8 cellular contexts compared by ENCODE assay signal in the genomic region with DNA sequence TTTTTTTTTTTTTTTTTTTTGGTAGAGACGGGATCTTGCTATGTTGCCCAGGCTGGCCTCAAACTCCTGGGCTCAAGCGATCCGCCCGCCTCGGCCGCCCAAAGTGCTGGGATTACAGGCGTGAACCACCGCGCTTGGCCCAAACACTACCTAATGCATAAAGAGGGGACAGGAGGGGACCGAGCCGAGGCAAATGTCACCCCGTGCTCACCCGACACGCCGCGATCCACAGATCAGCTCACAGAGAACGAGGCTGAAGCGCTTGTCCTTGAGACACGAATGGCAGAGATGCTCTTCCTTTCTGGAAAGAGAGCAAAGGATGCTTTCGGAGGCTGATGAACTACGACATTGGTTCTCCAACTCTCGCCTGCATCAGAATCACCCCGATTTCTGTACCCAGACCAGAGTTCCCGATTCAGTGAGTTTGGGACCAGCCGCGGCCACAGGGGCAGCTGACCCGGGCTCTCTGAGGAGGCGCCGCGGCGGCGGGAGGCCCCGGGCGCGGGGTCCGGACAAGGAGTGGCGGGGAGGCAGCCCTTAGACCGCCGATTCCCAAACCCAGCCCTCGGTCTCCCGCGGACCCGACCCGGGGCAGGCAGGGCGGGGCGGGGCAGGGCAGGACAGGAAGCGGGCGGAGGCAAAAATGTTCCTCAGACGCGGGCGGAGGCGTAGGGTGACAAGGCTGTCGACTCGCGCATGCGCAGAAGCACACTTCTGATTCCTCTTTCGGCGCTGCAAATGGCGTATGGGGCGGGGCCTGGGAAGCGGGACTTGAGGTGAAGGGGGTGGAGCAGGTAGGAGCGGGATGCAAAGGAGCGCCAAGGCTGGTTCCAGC. TPM values are rescaled to one million over a fixed set of nuclear protein-coding genes. Genes with fewer than 3 reads are reported as not detected.
DNase-seq lines count a peak whose midpoint lies in the region; ATAC-seq and TF ChIP-seq lines count a peak whose summit lies in the region.

TSS of gene ZNF699 (minus strand) at position 700 of the 835 bp plus-strand sequence. CDS start 4,719 bp downstream, outside the sequence.

- ATAC-seq in GM19328 (IDR thresholded peaks at IDR 0.05; ENCODE audit: unreplicated experiment) = peak; percentile 90
- peak; percentile 61 for ATAC-seq in HG03469 (IDR thresholded peaks at IDR 0.05; ENCODE audit: unreplicated experiment)

- DNase-seq in NCI-H526 (lab: John Stamatoyannopoulos, UW) (peak; percentile 91 to 96), dermis blood vessel endothelial cell (peak; percentile 98)
- DNase-seq in activated CD4-positive, alpha-beta T cell treated with anti-CD3 and anti-CD28 coated beads, Interleukin-2, amount 50 U/mL, for 24 hours (ENCODE audit: low read depth in 1 of 2, low spot score in 1 of 2) = peak; percentile 97 to 99
- peak; percentile 99 for DNase-seq in stimulated activated CD4-positive, alpha-beta T cell treated with anti-CD3 and anti-CD28 coated beads, Interleukin-4, amount 100 ng/mL, for 1 hour

- 2% methylated on average over 63 of the region's 63 CpGs for WGBS in liver

- H3K4me2 ChIP-seq in BLaER1 = peak within 1 kb of the TSS; percentile 84

- H4K20me1 ChIP-seq in BLaER1 = no peaks in the 10 kb centered on the region

- H3K4me3 ChIP-seq in BLaER1 (peak within 1 kb of the TSS; percentile 97), liver (ENCODE audit: low read depth in 1 of 3, low read length in 3 of 3) (peak within 1 kb of the TSS; percentile 66 to 78 (median 76))

- no peak for TF ChIP-seq CTCF in liver (IDR thresholded peaks at IDR 0.05; ENCODE audit: low read depth, low read length, missing input control)

- no peaks in the 10 kb centered on the region for H3K27me3 ChIP-seq in BLaER1
- no peaks in the 10 kb centered on the region for H3K27me3 ChIP-seq in liver (ENCODE audit: control insufficient read depth in 4 of 4, insufficient read depth in 4 of 4, low read length in 3 of 4)

- H3K27ac ChIP-seq in BLaER1 (peak within 1 kb of the TSS; percentile 79), liver (ENCODE audit: low read depth in 1 of 2, low read length in 2 of 2) (peak within 1 kb of the TSS; percentile 75 to 77)

- no peak for TF ChIP-seq RAD21 in liver (IDR thresholded peaks at IDR 0.05)

- H3K36me3 ChIP-seq in BLaER1 (peaks cover 16% of the 10 kb centered on the region), liver (ENCODE audit: control insufficient read depth in 4 of 4, insufficient read depth in 3 of 4, low read depth in 1 of 4, low read length in 3 of 4) (peaks cover 0 to 4% (median under 1%) of the 10 kb centered on the region in 4 donors)

- H3K4me1 ChIP-seq in BLaER1 (peaks cover 23% of the 10 kb centered on the region), liver (ENCODE audit: control insufficient read depth in 4 of 4, insufficient read depth in 4 of 4, low read length in 3 of 4) (peaks cover 0 to 4% (median 1%) of the 10 kb centered on the region in 4 donors)

- peak within 1 kb of the TSS; percentile 92 for H3K9ac ChIP-seq in BLaER1
- H3K9ac ChIP-seq in liver (ENCODE audit: low read depth in 1 of 2, low read length in 2 of 2) = no peak within 1 kb of the TSS

- H3K9me3 ChIP-seq in BLaER1 (peaks cover 5% of the 10 kb centered on the region), liver (ENCODE audit: control insufficient read depth in 4 of 4, low read length in 3 of 4) (peaks cover 9 to 28% (median 13%) of the 10 kb centered on the region in 4 donors)

TF ChIP-seq in liver, 16 proteins besides CTCF, POLR2A, EP300 and RAD21:
- peak; percentile 42 for TF ChIP-seq SP1 (IDR thresholded peaks at IDR 0.05)
- TF ChIP-seq, protein P1, sequence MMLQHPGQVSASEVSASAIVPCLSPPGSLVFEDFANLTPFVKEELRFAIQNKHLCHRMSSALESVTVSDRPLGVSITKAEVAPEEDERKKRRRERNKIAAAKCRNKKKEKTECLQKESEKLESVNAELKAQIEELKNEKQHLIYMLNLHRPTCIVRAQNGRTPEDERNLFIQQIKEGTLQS (IDR thresholded peaks at IDR 0.05) = no peak
- TF ChIP-seq YY1 (IDR thresholded peaks at IDR 0.05) = peak; percentile 97
- TF ChIP-seq FOXA1 (IDR thresholded peaks at IDR 0.05) = no peak
- no peak for TF ChIP-seq HNF4G (IDR thresholded peaks at IDR 0.05)
- TF ChIP-seq NR2F2 (IDR thresholded peaks at IDR 0.05) = peak; percentile 14
- no peak for TF ChIP-seq REST (IDR thresholded peaks at IDR 0.05)
- peak in 1 of 2 donors; percentile 75 for TF ChIP-seq EGR1 (IDR thresholded peaks at IDR 0.05; ENCODE audit: low read depth in 2 of 2)
- no peak for TF ChIP-seq FOXA2 (IDR thresholded peaks at IDR 0.05)
- no peak for TF ChIP-seq RXRA (IDR thresholded peaks at IDR 0.05)
- TF ChIP-seq ZBTB33 (IDR thresholded peaks at IDR 0.05) = peak; percentile 75
- TF ChIP-seq TAF1 (conservative IDR thresholded peaks at IDR 0.05) = no peak
- peak in 1 of 2 donors; percentile 86 for TF ChIP-seq GABPA (IDR thresholded peaks at IDR 0.05 in 1 of 2, conservative IDR thresholded peaks at IDR 0.05 in 1 of 2)
- no peak for TF ChIP-seq HNF4A (conservative IDR thresholded peaks at IDR 0.05)
- TF ChIP-seq, protein P2, sequence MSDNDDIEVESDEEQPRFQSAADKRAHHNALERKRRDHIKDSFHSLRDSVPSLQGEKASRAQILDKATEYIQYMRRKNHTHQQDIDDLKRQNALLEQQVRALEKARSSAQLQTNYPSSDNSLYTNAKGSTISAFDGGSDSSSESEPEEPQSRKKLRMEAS (IDR thresholded peaks at IDR 0.05) = no peak
- TF ChIP-seq JUND (IDR thresholded peaks at IDR 0.05) = no peak

RNA-seq across cellular contexts. Expression of gene ZNF699, which starts in this region (rescaled TPM):
- total RNA-seq in dermis blood vessel endothelial cell (7.2 and 9.4 TPM in 2 replicates), liver (1 to 10 TPM; 2.5 to 3.0 TPM)
- polyA plus RNA-seq in liver = 1 to 10 TPM in 1 of 2 donors, under 1 TPM in 1; 0.91 to 1.1 TPM

Comparison
In these comparisons a context has a peak if more than half of its experiments do, and no peak if none do; other contexts are left out.
1. Peak in every context shown above with its lines: DNase-seq, ATAC-seq, H3K4me3 ChIP-seq and H3K27ac ChIP-seq.